Comparison of ENCODE assay signal across 1 cellular context in genomic region chr20:43893930-43894329, GRCh38.
TF ChIP-seq lines count a peak whose summit lies in the region.

No MANE protein-coding gene starts in this region.

TF ChIP-seq in HEK293T, 16 proteins besides CTCF, POLR2A, EP300 and RAD21 (continued from another document):
- TF ChIP-seq PKNOX1 (IDR thresholded peaks at IDR 0.05) (no peak), ARNT (IDR thresholded peaks at IDR 0.05) (no peak), TARDBP (IDR thresholded peaks at IDR 0.05) (no peak), ZNF384 (IDR thresholded peaks at IDR 0.05) (no peak), FOXK2 (IDR thresholded peaks at IDR 0.05) (no peak), L3MBTL2 (conservative IDR thresholded peaks at IDR 0.05) (no peak)
